12 cellular contexts compared by ENCODE assay signal in genomic region chr10:45454859-45455258, GRCh38.
DNase-seq lines count a peak whose midpoint lies in the region; ATAC-seq and TF ChIP-seq lines count a peak whose summit lies in the region.
"Had no signal": no experiment of that assay in that cellular context is flagged by ENCODE, and none has a peak within 500 bp of the region (broad histone marks: within the 10 kb centered on the region; RNA-seq: fewer than 3 reads in every experiment).

No MANE protein-coding gene starts in this region.

- H3K4me3 Mint-ChIP-seq in effector memory CD8-positive, alpha-beta T cell = no peak overlapping the region
- H3K4me3 Mint-ChIP-seq: brain had no signal

- no peaks in the 10 kb centered on the region for H3K27me3 ChIP-seq in MM.1S (replicated peaks; ENCODE audit: insufficient read depth, low read length)

- H3K36me3 Mint-ChIP-seq in effector memory CD8-positive, alpha-beta T cell (ENCODE audit: insufficient read depth) = peaks cover 29% of the 10 kb centered on the region

- no peaks in the 10 kb centered on the region for H3K27me3 Mint-ChIP-seq in effector memory CD8-positive, alpha-beta T cell
- H3K27me3 Mint-ChIP-seq: brain had no signal

- H3K9ac ChIP-seq in MM.1S (ENCODE audit: low read length) = peak overlapping the region; percentile 44; the same call in 1 of the 2 replicates

- no peaks in the 10 kb centered on the region for H4K20me1 ChIP-seq in MM.1S (ENCODE audit: insufficient read depth, low read length)

- peak; percentile 25 for DNase-seq in GM10266 (ENCODE audit: extremely low spot score)
- DNase-seq in MM.1S = peak; percentile 54
- no peak for DNase-seq in effector memory CD8-positive, alpha-beta T cell
- no peak for DNase-seq in LoVo (ENCODE audit: low spot score)
- no peak for DNase-seq in AG08396 (ENCODE audit: low spot score)
- DNase-seq: activated CD4-positive, alpha-beta T cell treated with anti-CD3 and anti-CD28 coated beads for 1 hour; left cardiac atrium; NCI-H187; psoas muscle had no signal

- no peaks in the 10 kb centered on the region for H3K9me2 ChIP-seq in MM.1S (replicated peaks; ENCODE audit: insufficient read depth, low read length)

- peak overlapping the region; percentile 61 to 91 for H3K27ac Mint-ChIP-seq in effector memory CD8-positive, alpha-beta T cell

- no peaks in the 10 kb centered on the region for H3K9me3 ChIP-seq in MM.1S (replicated peaks; ENCODE audit: insufficient read depth, low read length)
- H3K9me3 ChIP-seq: psoas muscle had no signal

- no peaks in the 10 kb centered on the region for H3K36me3 ChIP-seq in MM.1S (replicated peaks; ENCODE audit: insufficient read depth, low read length)

- peaks cover 7% of the 10 kb centered on the region; the same call in 1 of the 2 replicates for H3F3A ChIP-seq in MM.1S (ENCODE audit: insufficient read depth, low read length)

- peak overlapping the region; percentile 70 for H3K4me2 ChIP-seq in MM.1S (ENCODE audit: low read depth, low read length)

- TF ChIP-seq CTCF in GM10266 (IDR thresholded peaks at IDR 0.05; ENCODE audit: control insufficient read depth, insufficient read depth, low read depth, missing control alignments) = no peak
- TF ChIP-seq CTCF in MM.1S (IDR thresholded peaks at IDR 0.05; ENCODE audit: low read length) = no peak

- H3K27ac ChIP-seq in MM.1S (ENCODE audit: low read length) = peak overlapping the region; percentile 60; the same call in 1 of the 2 replicates
- H3K27ac ChIP-seq: psoas muscle had no signal

- no peaks in the 10 kb centered on the region for H3K79me2 ChIP-seq in MM.1S (ENCODE audit: low read length)

- no peaks in the 10 kb centered on the region for H3K9me3 Mint-ChIP-seq in effector memory CD8-positive, alpha-beta T cell
- H3K9me3 Mint-ChIP-seq: brain had no signal

- ATAC-seq in GM19035 (IDR thresholded peaks at IDR 0.05; ENCODE audit: unreplicated experiment) (peak; percentile 41), esophagus mucosa (no peak)
- ATAC-seq in effector memory CD8-positive, alpha-beta T cell (replicated peaks) = no peak

- peak overlapping the region; percentile 56 for H2AFZ ChIP-seq in MM.1S (ENCODE audit: low read length)

- peaks cover 3 to 14% of the 10 kb centered on the region in 2 donors for H3K4me1 Mint-ChIP-seq in effector memory CD8-positive, alpha-beta T cell (ENCODE audit: low read depth in 2 of 2)

- H3K4me3 ChIP-seq in MM.1S (ENCODE audit: low read length) = no peak overlapping the region
- H3K4me3 ChIP-seq: psoas muscle had no signal

- peaks cover 30% of the 10 kb centered on the region for H3K4me1 ChIP-seq in MM.1S (ENCODE audit: low read length)

Comparison
In these comparisons a context has a peak if more than half of its experiments do, and no peak if none do; other contexts are left out.
1. DNase-seq: peak in GM10266 (single experiment) and MM.1S (single experiment); none in effector memory CD8-positive, alpha-beta T cell (0 of 3), LoVo (single experiment) and AG08396 (single experiment).